Comparison of ENCODE assay signal across 8 cellular contexts in genomic region chr19:1172353-1173159, GRCh38.
DNase-seq lines count a peak whose midpoint lies in the region; ATAC-seq and TF ChIP-seq lines count a peak whose summit lies in the region.

No MANE protein-coding gene starts in this region.

- 0 out of 2 replicates have a peak, but pooled peaks cover 5% of the 10 kb centered on the region for H3F3A ChIP-seq in SU-DHL-6 (ENCODE audit: insufficient read depth)

- no peak overlapping the region for H2AFZ ChIP-seq in SU-DHL-6 (ENCODE audit: low read depth, low read length, severe bottlenecking)

- peaks cover 13 to 18% of the 10 kb centered on the region in 2 donors for H3K4me1 ChIP-seq in mucosa of rectum (ENCODE audit: control insufficient read depth in 2 of 2, insufficient read depth in 2 of 2, low read length in 2 of 2)

- H3K4me3 ChIP-seq in SU-DHL-6 (ENCODE audit: insufficient read depth, low read length, poor library complexity, severe bottlenecking) (peak overlapping the region; percentile 92), epithelial cell of esophagus (ENCODE audit: low read length) (peak overlapping the region; percentile 92), mucosa of rectum (ENCODE audit: low read length in 2 of 2) (peak overlapping the region; percentile 76 to 84)

- no peak overlapping the region for H3K27ac ChIP-seq in SU-DHL-6 (ENCODE audit: low read depth, low read length)
- H3K27ac ChIP-seq in mucosa of rectum (ENCODE audit: low read depth in 2 of 2, low read length in 2 of 2): peak overlapping the region; percentile 85 to 86

- H3K9me3 ChIP-seq in SU-DHL-6 (ENCODE audit: insufficient read depth, low read length) (no peaks in the 10 kb centered on the region), mucosa of rectum (ENCODE audit: control insufficient read depth in 2 of 2, low read length in 2 of 2) (no peaks in the 10 kb centered on the region)

- DNase-seq in DMS53 (lab: John Stamatoyannopoulos, UW) (peak; percentile 47), DMS53 treated with DMSO at 0.1 percent for 48 hours (lab: John Stamatoyannopoulos, UW; ENCODE audit: unreplicated experiment) (no peak), epithelial cell of esophagus (ENCODE audit: low read depth) (peak; percentile 64), NCI-H748 (lab: John Stamatoyannopoulos, UW; ENCODE audit: unreplicated experiment) (no peak)

- no peaks in the 10 kb centered on the region for H3K9me2 ChIP-seq in SU-DHL-6 (replicated peaks; ENCODE audit: insufficient read depth, low read length)

- H3K27me3 ChIP-seq in SU-DHL-6 (ENCODE audit: low read length) (no peaks in the 10 kb centered on the region), mucosa of rectum (ENCODE audit: control insufficient read depth in 2 of 2, insufficient read depth in 2 of 2, low read length in 2 of 2) (no peaks in the 10 kb centered on the region)

- no peaks in the 10 kb centered on the region for H4K20me1 ChIP-seq in SU-DHL-6 (ENCODE audit: low read depth, low read length)

- ATAC-seq in GM18502 (IDR thresholded peaks at IDR 0.05; ENCODE audit: poor library complexity, unreplicated experiment): no peak
- no peak for ATAC-seq in GM21825 (IDR thresholded peaks at IDR 0.05; ENCODE audit: unreplicated experiment)

- H3K36me3 ChIP-seq in SU-DHL-6 (ENCODE audit: low read length) (no peaks in the 10 kb centered on the region), mucosa of rectum (ENCODE audit: control insufficient read depth in 2 of 2, insufficient read depth in 2 of 2, low read length in 2 of 2) (peaks cover 3 to 9% of the 10 kb centered on the region in 2 donors)

- TF ChIP-seq CTCF in SU-DHL-6 (IDR thresholded peaks at IDR 0.05; ENCODE audit: insufficient read depth, low read length, poor library complexity, severe bottlenecking) (no peak), epithelial cell of esophagus (IDR thresholded peaks at IDR 0.05; ENCODE audit: insufficient read depth, low read depth, low read length, missing control alignments) (no peak)

- H3K4me2 ChIP-seq in SU-DHL-6 (ENCODE audit: low read depth, low read length, poor library complexity, severe bottlenecking): peak overlapping the region; percentile 88

- H3K79me2 ChIP-seq in SU-DHL-6 (ENCODE audit: insufficient read depth, low read length): peaks cover 29% of the 10 kb centered on the region

- H3K9ac ChIP-seq in SU-DHL-6 (ENCODE audit: low read length) (peak overlapping the region; percentile 86), mucosa of rectum (ENCODE audit: low read depth in 1 of 2, low read length in 2 of 2) (peak overlapping the region; percentile 74 to 80)

Comparison
In these comparisons a context has a peak if more than half of its experiments do, and no peak if none do; other contexts are left out.
1. DNase-seq: peak in DMS53 (single experiment) and epithelial cell of esophagus (single experiment); none in DMS53 treated with DMSO at 0.1 percent for 48 hours (single experiment) and NCI-H748 (single experiment).
2. Peak in every context shown above with its lines, with median percentiles within 50 percentile points of each other: H3K4me3 ChIP-seq.